ENCODE assay signal across 20 cellular contexts in the genomic region with DNA sequence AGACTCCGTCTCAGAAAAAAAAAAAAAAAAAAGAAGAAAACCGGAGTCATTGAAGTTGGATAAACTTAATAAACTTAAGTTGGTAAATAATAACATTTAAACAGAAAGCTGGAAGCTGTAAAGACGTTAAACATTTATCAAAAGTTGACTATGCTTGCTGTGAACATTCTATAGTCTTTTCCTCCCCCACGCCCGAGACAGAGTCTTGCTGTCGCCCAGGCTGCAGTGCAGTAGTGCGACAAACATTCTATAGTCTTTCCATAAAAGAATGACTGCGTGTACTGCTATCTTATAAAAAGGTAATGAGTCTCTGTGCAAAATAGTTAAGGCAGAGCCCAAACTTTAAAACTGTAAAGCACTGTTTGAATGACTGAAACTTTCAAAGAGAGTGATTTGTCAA.
"Had no signal": no experiment of that assay in that cellular context is flagged by ENCODE, and none has a peak within 500 bp of the region (broad histone marks: within the 10 kb centered on the region; RNA-seq: fewer than 3 reads in every experiment).

No MANE protein-coding gene starts in this region.

- H3K4me3 ChIP-seq: esophagus muscularis mucosa, gastrocnemius medialis, heart right ventricle, left lung, lower lobe of right lung had no signal

- H3K27me3 ChIP-seq: esophagus muscularis mucosa, gastrocnemius medialis, heart right ventricle, left lung had no signal

- H3K27ac Mint-ChIP-seq: dendritic cell treated with granulocyte-macrophage colony-stimulating factor and Interleukin-4, amounts not matched to agents 40 ng/mL and 50 ng/mL, for 4 days; effector memory CD8-positive, alpha-beta T cell; endodermal cell; mesothelial cell of epicardium; naive thymus-derived CD8-positive, alpha-beta T cell had no signal

- H3K27me3 Mint-ChIP-seq: dendritic cell treated with granulocyte-macrophage colony-stimulating factor and Interleukin-4, amounts not matched to agents 40 ng/mL and 50 ng/mL, for 4 days; effector memory CD8-positive, alpha-beta T cell; naive B cell; naive thymus-derived CD8-positive, alpha-beta T cell had no signal

- H3K4me1 Mint-ChIP-seq: endodermal cell had no signal

- DNase-seq: cortex of kidney; effector CD8-positive, alpha-beta T cell; effector memory CD8-positive, alpha-beta T cell; endodermal cell; foreskin melanocyte; gastrocnemius medialis; glutamatergic neuron; head of caudate nucleus; heart right ventricle; hippocampal formation; left cardiac atrium; left lung; left ventricle myocardium superior; lower lobe of right lung; mesenchymal stem cell; naive B cell; naive thymus-derived CD8-positive, alpha-beta T cell had no signal

- ATAC-seq: effector memory CD8-positive, alpha-beta T cell; gastrocnemius medialis; heart right ventricle; left cardiac atrium; left lung; left ventricle myocardium superior; lower lobe of right lung; naive thymus-derived CD8-positive, alpha-beta T cell had no signal

- H3K9me3 ChIP-seq: esophagus muscularis mucosa, gastrocnemius medialis, heart right ventricle, left lung, lower lobe of right lung had no signal

- H3K27ac ChIP-seq: esophagus muscularis mucosa, gastrocnemius medialis, heart right ventricle, left lung, lower lobe of right lung had no signal

- H3K9me3 Mint-ChIP-seq: dendritic cell treated with granulocyte-macrophage colony-stimulating factor and Interleukin-4, amounts not matched to agents 40 ng/mL and 50 ng/mL, for 4 days; effector memory CD8-positive, alpha-beta T cell; endodermal cell; mesothelial cell of epicardium; naive B cell; naive thymus-derived CD8-positive, alpha-beta T cell had no signal

- H3K4me1 ChIP-seq: gastrocnemius medialis had no signal

- H3K4me3 Mint-ChIP-seq: dendritic cell treated with granulocyte-macrophage colony-stimulating factor and Interleukin-4, amounts not matched to agents 40 ng/mL and 50 ng/mL, for 4 days; effector memory CD8-positive, alpha-beta T cell; endodermal cell; mesothelial cell of epicardium; naive B cell; naive thymus-derived CD8-positive, alpha-beta T cell had no signal
